In genomic region chr4:186900980-186901379, GRCh38 we compare ENCODE assay signal across 1 cellular context.
TF ChIP-seq lines count a peak whose summit lies in the region.

No MANE protein-coding gene starts in this region.

TF ChIP-seq in endothelial cell of umbilical vein, 7 proteins besides CTCF, POLR2A, EP300 and RAD21:
- TF ChIP-seq POLR2AphosphoS5 (IDR thresholded peaks at IDR 0.05; ENCODE audit: insufficient read depth, low read depth, low read length) (no peak), MYC (IDR thresholded peaks at IDR 0.05; ENCODE audit: low read depth, low read length) (no peak), JUN (IDR thresholded peaks at IDR 0.05; ENCODE audit: borderline replicate concordance, insufficient read depth, insufficient read length, low read depth) (no peak), FOS (IDR thresholded peaks at IDR 0.05; ENCODE audit: borderline replicate concordance, insufficient read depth, low read length) (no peak), EZH2 (IDR thresholded peaks at IDR 0.05; ENCODE audit: borderline replicate concordance, low read depth, low read length, severe bottlenecking) (no peak), MAX (IDR thresholded peaks at IDR 0.05; ENCODE audit: insufficient read depth, insufficient read length) (no peak), GATA2 (IDR thresholded peaks at IDR 0.05; ENCODE audit: insufficient read depth, insufficient read length, low read depth, low read length) (no peak)
